15 cellular contexts compared by ENCODE assay signal in genomic region chr7:36911788-36912187, GRCh38.
"Had no signal": no experiment of that assay in that cellular context is flagged by ENCODE, and none has a peak within 500 bp of the region (broad histone marks: within the 10 kb centered on the region; RNA-seq: fewer than 3 reads in every experiment).

No MANE protein-coding gene starts in this region.

- H3K4me1 ChIP-seq: neural progenitor cell had no signal

- H3K9me3 ChIP-seq: ovary, thoracic aorta had no signal

- H3K36me3 ChIP-seq: cardiac muscle cell, neural progenitor cell, ovary, thoracic aorta had no signal

- H3K4me3 ChIP-seq: cardiac muscle cell, neural progenitor cell, ovary, thoracic aorta had no signal

- FAIRE-seq: colon, endothelial cell of umbilical vein, frontal cortex, kidney had no signal

- DNase-seq: activated CD4-positive, alpha-beta T cell treated with anti-CD3 and anti-CD28 coated beads, Interleukin-2, amount 50 U/mL, for 4 hours; activated CD4-positive, CD25-positive, alpha-beta regulatory T cell treated with anti-CD3 and anti-CD28 coated beads, Interleukin-2, amount 50 U/mL, for 72 hours; activated T-cell treated with anti-CD3 and anti-CD28 coated beads, Interleukin-2, amount 50 U/mL, for 48 hours; aorta; kidney; ovary; retina; stimulated activated CD4-positive, alpha-beta T cell treated with anti-CD3 and anti-CD28 coated beads, Interleukin-15, amount 100 ng/mL, for 24 hours; stimulated activated CD4-positive, alpha-beta T cell treated with anti-CD3 and anti-CD28 coated beads, Interleukin-4, amount 100 ng/mL, for 24 hours had no signal

- H3K27me3 ChIP-seq: cardiac muscle cell, neural progenitor cell, ovary had no signal

- H3K27ac ChIP-seq: cardiac muscle cell, neural progenitor cell, ovary, thoracic aorta had no signal
